ENCODE assay signal across 8 cellular contexts in genomic region chr2:12504443-12504842, GRCh38.
DNase-seq lines count a peak whose midpoint lies in the region; ATAC-seq lines count a peak whose summit lies in the region.

No MANE protein-coding gene starts in this region.

- no peak for DNase-seq in activated CD4-positive, CD25-positive, alpha-beta regulatory T cell treated with anti-CD3 and anti-CD28 coated beads, Interleukin-2, amount 50 U/mL, for 72 hours
- DNase-seq in activated T-cell treated with anti-CD3 and anti-CD28 coated beads, Interleukin-2, amount 50 U/mL, for 48 hours, result peak; percentile 54 to 61
- peak; percentile 74 for DNase-seq in stimulated activated CD4-positive, alpha-beta T cell treated with anti-CD3 and anti-CD28 coated beads, Interleukin-4, amount 100 ng/mL, for 24 hours
- DNase-seq in left ventricle myocardium superior (no peak), HuH-7 (ENCODE audit: low spot score) (no peak), cardiac septum (ENCODE audit: low spot score) (no peak)

- peak; percentile 34 to 65 for ATAC-seq in activated CD4-positive, CD25-positive, alpha-beta regulatory T cell treated with anti-CD3 and anti-CD28 coated beads, Interleukin-2, amount 50 U/mL, for 24 hours
- ATAC-seq in HG02870 (IDR thresholded peaks at IDR 0.05; ENCODE audit: unreplicated experiment) (peak; percentile 36), left ventricle myocardium superior (no peak)

- intact Hi-C loops in left ventricle myocardium superior (cut with micrococcal nuclease), result no loop called here
- intact Hi-C loops in cardiac septum (cut with DNase I), result no loop called here

Comparison
In these comparisons a context has a peak if more than half of its experiments do, and no peak if none do; other contexts are left out.
1. DNase-seq: peak in activated T-cell treated with anti-CD3 and anti-CD28 coated beads, Interleukin-2, amount 50 U/mL, for 48 hours (2 of 2) and stimulated activated CD4-positive, alpha-beta T cell treated with anti-CD3 and anti-CD28 coated beads, Interleukin-4, amount 100 ng/mL, for 24 hours (single experiment); none in activated CD4-positive, CD25-positive, alpha-beta regulatory T cell treated with anti-CD3 and anti-CD28 coated beads, Interleukin-2, amount 50 U/mL, for 72 hours (single experiment), left ventricle myocardium superior (single experiment), HuH-7 (single experiment) and cardiac septum (single experiment).